In the genomic region with DNA sequence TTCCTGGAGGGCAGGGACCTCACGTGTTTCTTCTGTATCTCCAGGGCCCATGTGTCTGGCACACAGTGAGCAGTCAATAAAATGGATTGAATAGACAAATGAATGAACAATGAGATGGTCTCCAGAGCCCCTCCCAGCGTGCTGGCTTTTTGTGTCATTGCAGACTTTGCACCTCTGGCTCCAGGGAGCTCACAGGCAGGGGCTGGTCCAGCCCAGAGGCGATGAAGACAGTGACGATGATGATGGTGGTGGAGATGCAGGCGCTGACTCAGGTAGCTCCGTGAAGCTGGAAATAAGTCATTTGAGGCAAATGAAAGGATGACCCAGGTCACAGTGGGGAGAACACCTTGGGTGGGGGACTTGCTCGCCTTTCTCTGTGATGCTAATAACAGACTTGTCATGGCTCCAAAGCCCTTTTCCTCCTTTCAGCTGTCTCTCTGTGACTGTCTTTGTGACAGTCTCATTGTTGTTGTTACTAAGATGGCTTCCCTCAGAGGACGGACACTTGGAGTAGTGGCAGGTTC, we compare ENCODE assay signal across 10 cellular contexts. TPM values are rescaled to one million over a fixed set of nuclear protein-coding genes. Genes with fewer than 3 reads are reported as not detected.
DNase-seq lines count a peak whose midpoint lies in the region; ATAC-seq and TF ChIP-seq lines count a peak whose summit lies in the region.
"Had no signal": no experiment of that assay in that cellular context is flagged by ENCODE, and none has a peak within 500 bp of the region (broad histone marks: within the 10 kb centered on the region; RNA-seq: fewer than 3 reads in every experiment).

No MANE protein-coding gene starts in this region.

- H3K23ac ChIP-seq in mesenchymal stem cell (ENCODE audit: low read length in 2 of 2) = no peak overlapping the region

- H2BK120ac ChIP-seq in mesenchymal stem cell (ENCODE audit: low read depth, low read length) = no peak overlapping the region

- peak overlapping the region in 1 of 2 experiments; percentile 18 for H3K14ac ChIP-seq in mesenchymal stem cell (ENCODE audit: low read length in 2 of 2)

- H3K4me3 ChIP-seq in heart right ventricle = peak overlapping the region in 8 of 10 donors; percentile 31 to 59 (median 47)
- peak overlapping the region; percentile 71 for H3K4me3 ChIP-seq in adipocyte (ENCODE audit: low read length)
- no peak overlapping the region for H3K4me3 ChIP-seq in mesenchymal stem cell (ENCODE audit: insufficient read depth in 1 of 2, low read depth in 1 of 2, low read length in 2 of 2)
- H3K4me3 ChIP-seq in upper lobe of left lung = peak overlapping the region in 3 of 4 donors; percentile 33 to 51 (median 51)

- no peaks in the 10 kb centered on the region for H3K79me1 ChIP-seq in mesenchymal stem cell (replicated peaks; ENCODE audit: low read length, poor library complexity, severe bottlenecking)

- peak overlapping the region; percentile 74 for H4K8ac ChIP-seq in mesenchymal stem cell (ENCODE audit: low read length)

- peak overlapping the region; percentile 15 for H2AFZ ChIP-seq in mesenchymal stem cell (ENCODE audit: low read depth, low read length)

- no peak for TF ChIP-seq EP300 in upper lobe of left lung (IDR thresholded peaks at IDR 0.05)

- H2BK5ac ChIP-seq in mesenchymal stem cell (ENCODE audit: low read depth, low read length, poor library complexity, severe bottlenecking) = no peak overlapping the region

- H3K4me1 ChIP-seq in heart right ventricle (peaks cover 0 to 28% (median 18%) of the 10 kb centered on the region in 9 donors), adipocyte (ENCODE audit: control insufficient read depth, insufficient read depth, low read length) (peaks cover 11% of the 10 kb centered on the region), mesenchymal stem cell (ENCODE audit: control insufficient read depth, insufficient read depth, low read depth, low read length) (peaks cover 14% of the 10 kb centered on the region), upper lobe of left lung (peaks cover 7 to 19% (median 13%) of the 10 kb centered on the region in 4 donors)

- peak overlapping the region; percentile 14 to 66 for H2BK12ac ChIP-seq in mesenchymal stem cell (ENCODE audit: low read length in 2 of 2)

- no peak for DNase-seq in heart right ventricle
- no peak for DNase-seq in left cardiac atrium
- DNase-seq in adipocyte (ENCODE audit: low read depth) = no peak
- DNase-seq in mesenchymal stem cell = peak; percentile 8
- DNase-seq in upper lobe of left lung = no peak
- no peak for DNase-seq in NCI-H2171 (lab: John Stamatoyannopoulos, UW)
- no peak for DNase-seq in activated naive CD4-positive, alpha-beta T cell treated with Interleukin-2 at 50 U/mL for 16 hours
- DNase-seq: cortex of kidney had no signal

- H3K27ac ChIP-seq in heart right ventricle (no peak overlapping the region), mesenchymal stem cell (ENCODE audit: low read length, poor library complexity, severe bottlenecking) (no peak overlapping the region), upper lobe of left lung (no peak overlapping the region)

- peak overlapping the region; percentile 60 for H3K4me2 ChIP-seq in mesenchymal stem cell (ENCODE audit: low read length, poor library complexity, severe bottlenecking)

- H4K91ac ChIP-seq in mesenchymal stem cell (ENCODE audit: low read length) = peak overlapping the region; percentile 79

- H3K27me3 ChIP-seq in heart right ventricle (no peaks in the 10 kb centered on the region), adipocyte (replicated peaks; ENCODE audit: control insufficient read depth, insufficient read depth, low read length) (peaks cover 3% of the 10 kb centered on the region), mesenchymal stem cell (ENCODE audit: control insufficient read depth in 1 of 2, insufficient read depth in 1 of 2, low read length in 2 of 2) (peaks cover 0 to 18% of the 10 kb centered on the region in 2 experiments), upper lobe of left lung (no peaks in the 10 kb centered on the region)

- peak overlapping the region; percentile 10 to 69 for H3K4ac ChIP-seq in mesenchymal stem cell (ENCODE audit: low read depth in 1 of 2, low read length in 2 of 2)

- WGBS in heart right ventricle, 2 donors = 40 to 41% methylated on average over 8 of the region's 8 CpGs
- 44% methylated on average over 8 of the region's 8 CpGs for WGBS in mesenchymal stem cell
- WGBS in upper lobe of left lung, 2 donors = 47 to 50% methylated on average over 7 to 8 of the region's 8 CpGs

- TF ChIP-seq CTCF in heart right ventricle (IDR thresholded peaks at IDR 0.05) (no peak), upper lobe of left lung (IDR thresholded peaks at IDR 0.05) (no peak)

- no peak overlapping the region for H2AK5ac ChIP-seq in mesenchymal stem cell (ENCODE audit: low read length, severe bottlenecking)

- H2BK15ac ChIP-seq in mesenchymal stem cell (ENCODE audit: low read depth, poor library complexity, severe bottlenecking) = no peak overlapping the region

- intact Hi-C loops in heart right ventricle (cut with DNase I) (loop anchor here (1.0 to 5.0 kb wide), 9 partner anchors 144 to 198 kb away; no protein-coding TSS in a partner anchor), left cardiac atrium (cut with DNase I) (loop anchor here (1.0 to 10.0 kb wide), 4 partner anchors 146 to 177 kb away; no protein-coding TSS in a partner anchor)

- TF ChIP-seq POLR2A in upper lobe of left lung (IDR thresholded peaks at IDR 0.05) = no peak

- H3K36me3 ChIP-seq in heart right ventricle = no peaks in the 10 kb centered on the region
- H3K36me3 ChIP-seq in adipocyte (ENCODE audit: control insufficient read depth, insufficient read depth, low read length, severe bottlenecking) = no peaks in the 10 kb centered on the region
- no peaks in the 10 kb centered on the region for H3K36me3 ChIP-seq in mesenchymal stem cell (ENCODE audit: control insufficient read depth in 1 of 2, insufficient read depth in 2 of 2, low read depth in 1 of 2, low read length in 2 of 2)
- no peaks in the 10 kb centered on the region for H3K36me3 ChIP-seq in upper lobe of left lung

- ATAC-seq in heart right ventricle = peak in 1 of 8 donors; percentile 4
- ATAC-seq in left cardiac atrium = no peak
- ATAC-seq in upper lobe of left lung (ENCODE audit: low FRiP score in 2 of 2) = no peak
- no peak for ATAC-seq in GM18873 (IDR thresholded peaks at IDR 0.05; ENCODE audit: low FRiP score, unreplicated experiment)

- H3K18ac ChIP-seq in mesenchymal stem cell (ENCODE audit: low read depth in 1 of 2, low read length in 2 of 2) = peak overlapping the region; percentile 87 to 88

- H3K9me3 ChIP-seq in heart right ventricle (no peaks in the 10 kb centered on the region), adipocyte (ENCODE audit: control insufficient read depth, low read length) (no peaks in the 10 kb centered on the region), mesenchymal stem cell (ENCODE audit: control insufficient read depth, low read length) (no peaks in the 10 kb centered on the region), upper lobe of left lung (no peaks in the 10 kb centered on the region)

- H3K9ac ChIP-seq in adipocyte (ENCODE audit: low read length) (peak overlapping the region; percentile 69), mesenchymal stem cell (ENCODE audit: low read length) (peak overlapping the region; percentile 78)

RNA-seq across cellular contexts. Expression of gene FABP6, which starts 30.4 kb away (rescaled TPM):
- total RNA-seq in heart right ventricle (1 to 10 TPM in 9 of 10 donors, under 1 TPM in 1; 0.88 to 5.2 (median 1.4) TPM), left cardiac atrium (under 1 TPM in 1 of 2 donors, not detected in 1; 0.68 TPM), upper lobe of left lung (10 to 100 TPM in 2 of 6 donors, 1 to 10 TPM in 2, not detected in 2; 4.4 to 14.4 (median 9.1) TPM)
- 1 to 10 TPM in 1 of 2 donors, under 1 TPM in 1; 0.13 to 5.9 TPM for polyA plus RNA-seq in heart right ventricle
- polyA plus RNA-seq in mesenchymal stem cell (2013, experiment 1 of 2) = not detected
- 0.10 TPM for polyA plus RNA-seq in mesenchymal stem cell (2013, experiment 2 of 2)
- total RNA-seq: LHCN-M2 had no signal

Comparison
In these comparisons a context has a peak if more than half of its experiments do, and no peak if none do; other contexts are left out.
1. H3K4me3 ChIP-seq: peak in heart right ventricle (8 of 10), adipocyte (single experiment) and upper lobe of left lung (3 of 4); none in mesenchymal stem cell (0 of 2).